19 cellular contexts compared by ENCODE assay signal in the genomic region with DNA sequence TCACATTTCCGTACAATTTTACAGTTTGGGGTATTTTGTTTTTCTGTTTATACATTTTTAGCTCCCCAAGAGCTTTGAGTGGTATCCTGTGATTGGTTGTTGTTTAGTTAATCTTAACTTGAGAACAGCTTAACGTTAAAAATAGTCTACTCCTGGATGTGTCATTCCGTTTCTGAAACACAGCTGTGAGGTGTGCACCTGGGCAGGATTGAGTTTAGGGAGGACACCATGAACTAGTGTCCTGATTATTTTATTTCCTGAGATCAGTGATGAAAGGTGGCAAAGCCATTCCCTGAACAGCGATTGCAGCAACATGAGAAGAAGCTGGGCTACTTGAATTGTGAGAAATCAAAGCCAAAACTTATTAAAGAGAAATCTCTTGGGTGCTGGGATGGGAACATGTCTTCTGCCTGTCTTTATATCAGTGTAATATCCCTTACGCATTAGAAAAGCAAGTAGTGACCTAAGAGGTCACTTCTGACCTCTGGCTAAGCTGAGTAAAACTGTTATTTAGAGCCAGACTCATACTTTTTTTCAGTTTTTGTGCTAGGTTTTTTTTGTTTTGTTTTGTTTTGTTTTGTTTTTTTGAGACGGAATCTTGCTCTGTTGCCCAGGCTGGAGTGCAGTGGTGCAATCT. TPM values are rescaled to one million over a fixed set of nuclear protein-coding genes. Genes with fewer than 3 reads are reported as not detected.
A peak's percentile ranks its signal among the peaks of the same experiment; 100 is the strongest.
DNase-seq lines count a peak whose midpoint lies in the region; ATAC-seq and TF ChIP-seq lines count a peak whose summit lies in the region.
"Had no signal": no experiment of that assay in that cellular context is flagged by ENCODE, and none has a peak within 500 bp of the region (broad histone marks: within the 10 kb centered on the region; RNA-seq: fewer than 3 reads in every experiment).

No MANE protein-coding gene starts in this region.

- H3K4me3 ChIP-seq in fibroblast of mammary gland (ENCODE audit: control insufficient read depth, low read depth, low read length) (no peak overlapping the region), psoas muscle (no peak overlapping the region)
- H3K4me3 ChIP-seq: K562 had no signal

- TF ChIP-seq CTCF in fibroblast of mammary gland (conservative IDR thresholded peaks at IDR 0.05; ENCODE audit: control insufficient read depth, insufficient read depth, low read depth, low read length) (no peak), psoas muscle (IDR thresholded peaks at IDR 0.05) (no peak), natural killer cell (IDR thresholded peaks at IDR 0.05) (no peak)

- peaks cover 38% of the 10 kb centered on the region for H3K4me1 ChIP-seq in psoas muscle

- peak overlapping the region in 1 of 2 donors; percentile 29 for H3K27ac Mint-ChIP-seq in natural killer cell
- H3K27ac Mint-ChIP-seq: B cell; CD4-positive, CD25-positive, alpha-beta regulatory T cell had no signal

- H3K27me3 ChIP-seq in psoas muscle (ENCODE audit: insufficient read depth in 3 of 3, low read length in 2 of 3), result no peaks in the 10 kb centered on the region

- no peak for DNase-seq in left ventricle myocardium superior
- no peak for DNase-seq in left cardiac atrium
- peak; percentile 35 for DNase-seq in fibroblast of mammary gland (ENCODE audit: low read depth)
- no peak for DNase-seq in psoas muscle
- DNase-seq in natural killer cell, result no peak
- DNase-seq: CD4-positive, CD25-positive, alpha-beta regulatory T cell; HCEC 1CT; NCI-H1105 treated with DMSO at 0.1 percent for 48 hours; NCI-H2029; NCI-H446; NCI-H524 treated with DMSO at 0.1 percent for 48 hours; NCI-H774; SHP77 had no signal

- peaks cover 15% of the 10 kb centered on the region for H3K36me3 Mint-ChIP-seq in natural killer cell

- WGBS in psoas muscle, 3 donors, result 41 to 62% (median 45%) methylated on average over 6 of the region's 6 CpGs

- no peaks in the 10 kb centered on the region for H3K9me3 Mint-ChIP-seq in natural killer cell
- H3K9me3 Mint-ChIP-seq: CD4-positive, CD25-positive, alpha-beta regulatory T cell had no signal

- no peaks in the 10 kb centered on the region for H3K27me3 Mint-ChIP-seq in natural killer cell (ENCODE audit: low read depth in 2 of 2)
- H3K27me3 Mint-ChIP-seq: B cell; CD4-positive, CD25-positive, alpha-beta regulatory T cell had no signal

- H3K4me1 Mint-ChIP-seq in natural killer cell, result peaks cover 0 to 14% of the 10 kb centered on the region in 2 donors
- H3K4me1 Mint-ChIP-seq: B cell had no signal

- ATAC-seq in left ventricle myocardium superior, result peak; percentile 25
- ATAC-seq in left cardiac atrium, result no peak
- peak in 3 of 4 donors; percentile 54 to 68 (median 55) for ATAC-seq in psoas muscle
- no peak for ATAC-seq in GM19023 (IDR thresholded peaks at IDR 0.05; ENCODE audit: unreplicated experiment)
- no peak for ATAC-seq in HG02571 (IDR thresholded peaks at IDR 0.05; ENCODE audit: unreplicated experiment)
- ATAC-seq in natural killer cell, result no peak
- ATAC-seq: K562 had no signal

- no peak overlapping the region for H3K4me3 Mint-ChIP-seq in natural killer cell
- H3K4me3 Mint-ChIP-seq: B cell; CD4-positive, CD25-positive, alpha-beta regulatory T cell had no signal

- H3K27ac ChIP-seq in psoas muscle, result no peak overlapping the region
- H3K27ac ChIP-seq: 22Rv1, RWPE1 had no signal

- peaks cover 0 to 9% of the 10 kb centered on the region in 2 donors for H3K36me3 ChIP-seq in psoas muscle (ENCODE audit: insufficient read depth in 1 of 2, low read depth in 1 of 2)

- intact Hi-C loops in left ventricle myocardium superior (cut with micrococcal nuclease), result no loop called here
- intact Hi-C loops in left cardiac atrium (cut with DNase I), result no loop called here
- intact Hi-C loops in psoas muscle (cut with DNase I), result no loop called here
- intact Hi-C loops in natural killer cell (cut with micrococcal nuclease), result no loop called here

- no peaks in the 10 kb centered on the region for H3K9me3 ChIP-seq in psoas muscle

RNA-seq across cellular contexts. Expression of a gene that starts 43.4 kb away (rescaled TPM):
- total RNA-seq in left ventricle myocardium superior, result 18.4 TPM
- total RNA-seq in left cardiac atrium, result 10 to 100 TPM; 11.1 to 13.5 TPM
- total RNA-seq in psoas muscle, result 10 to 100 TPM in 3 of 4 donors, 1 to 10 TPM in 1; 7.2 to 14.1 (median 10.3) TPM
- polyA plus RNA-seq in psoas muscle, result 10 to 100 TPM in 1 of 3 donors, 1 to 10 TPM in 2; 3.8 to 11.4 (median 4.1) TPM
- total RNA-seq in natural killer cell, result 10 to 100 TPM; 32.9 to 37.6 (median 36.7) TPM

Comparison
In these comparisons a context has a peak if more than half of its experiments do, and no peak if none do; other contexts are left out.
1. ATAC-seq: peak in left ventricle myocardium superior (single experiment) and psoas muscle (3 of 4); none in left cardiac atrium (0 of 2), GM19023 (single experiment), HG02571 (single experiment) and natural killer cell (0 of 3).